Comparison of ENCODE assay signal across 27 cellular contexts in genomic region chr12:50043308-50043707, GRCh38. TPM values are rescaled to one million over a fixed set of nuclear protein-coding genes. Genes with fewer than 3 reads are reported as not detected.
"Had no signal": no experiment of that assay in that cellular context is flagged by ENCODE, and none has a peak within 500 bp of the region (broad histone marks: within the 10 kb centered on the region; RNA-seq: fewer than 3 reads in every experiment).

No MANE protein-coding gene starts in this region.

- H3K4me1 ChIP-seq: heart right ventricle, parathyroid adenoma, right lobe of liver, thyroid gland had no signal

- H2AFZ ChIP-seq: parathyroid adenoma had no signal

- H3K36me3 ChIP-seq: esophagus squamous epithelium, heart right ventricle, left lung, right lobe of liver, stomach, thyroid gland, vagina had no signal

- H3K36me3 Mint-ChIP-seq: mesothelial cell of epicardium; naive B cell; natural killer cell treated with Interleukin-12 subunit alpha and Interleukin-12 subunit beta and Interleukin-15 and Interleukin-18, amount 100 ng/mL, for 72 hours had no signal

- H3K4me3 ChIP-seq: esophagus squamous epithelium, heart right ventricle, left lung, mucosa of descending colon, right lobe of liver, stomach, thyroid gland, vagina had no signal

- H3K27ac Mint-ChIP-seq: mesothelial cell of epicardium; naive B cell; natural killer cell treated with Interleukin-12 subunit alpha and Interleukin-12 subunit beta and Interleukin-15 and Interleukin-18, amount 100 ng/mL, for 72 hours; progenitor cell of endocrine pancreas had no signal

- H3K9me3 ChIP-seq: esophagus squamous epithelium, heart right ventricle, left lung, mucosa of descending colon, right lobe of liver, stomach, thyroid gland, vagina had no signal

- H3K27ac ChIP-seq: esophagus squamous epithelium, heart right ventricle, left lung, parathyroid adenoma, right lobe of liver, stomach, thyroid gland, vagina had no signal

- H3K9ac ChIP-seq: parathyroid adenoma had no signal

- H3K27me3 ChIP-seq: esophagus squamous epithelium, left lung, right lobe of liver, stomach, thyroid gland, vagina had no signal

- H3K9me3 Mint-ChIP-seq: dendritic cell treated with granulocyte-macrophage colony-stimulating factor and Interleukin-4, amounts not matched to agents 40 ng/mL and 50 ng/mL, for 4 days; mesothelial cell of epicardium; naive B cell; natural killer cell treated with Interleukin-12 subunit alpha and Interleukin-12 subunit beta and Interleukin-15 and Interleukin-18, amount 100 ng/mL, for 72 hours; neural crest cell had no signal

- ATAC-seq: heart right ventricle; left cardiac atrium; left lung; mucosa of descending colon; natural killer cell treated with Interleukin-12 subunit alpha and Interleukin-12 subunit beta and Interleukin-15 and Interleukin-18, amount 100 ng/mL, for 72 hours; right lobe of liver had no signal

- DNase-seq: effector CD8-positive, alpha-beta T cell; erythroblast; esophagus squamous epithelium; foreskin melanocyte; glutamatergic neuron; heart right ventricle; hippocampal formation; left cardiac atrium; left lung; mesenchymal stem cell; naive B cell; right lobe of liver; small intestine; stimulated activated CD4-positive, alpha-beta T cell treated with anti-CD3 and anti-CD28 coated beads, Interleukin-2, amount 100 ng/mL, for 48 hours; stimulated activated naive CD4-positive, alpha-beta T cell treated with Interleukin-2 at 50 U/mL for 16 hours; stomach; thyroid gland; trophoblast cell had no signal

- H3K4me3 Mint-ChIP-seq: dendritic cell treated with granulocyte-macrophage colony-stimulating factor and Interleukin-4, amounts not matched to agents 40 ng/mL and 50 ng/mL, for 4 days; mesothelial cell of epicardium; naive B cell; natural killer cell treated with Interleukin-12 subunit alpha and Interleukin-12 subunit beta and Interleukin-15 and Interleukin-18, amount 100 ng/mL, for 72 hours; neural crest cell had no signal

RNA-seq across cellular contexts. Expression of gene ASIC1, which starts 14.1 kb away (rescaled TPM):
- total RNA-seq: lung microvascular endothelial cell had no signal
